Comparison of ENCODE assay signal across 11 cellular contexts in the genomic region with DNA sequence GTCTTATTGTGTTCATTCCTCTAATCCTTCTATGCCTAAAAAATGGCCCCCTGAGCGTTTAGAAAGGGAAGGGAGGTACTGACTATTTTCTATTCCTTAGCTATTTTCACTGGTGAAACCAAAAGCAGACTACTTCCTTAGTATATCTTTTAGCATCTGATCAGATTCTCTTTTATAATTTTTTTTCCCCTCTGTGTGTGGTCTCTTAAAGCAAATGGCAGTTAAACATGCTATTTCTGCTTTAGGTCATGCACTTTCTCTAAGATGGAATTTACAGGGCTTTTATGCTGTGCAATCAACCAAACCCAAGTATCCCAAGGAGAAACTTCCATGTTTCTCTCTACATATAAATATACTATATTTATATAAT. TPM values are rescaled to one million over a fixed set of nuclear protein-coding genes. Genes with fewer than 3 reads are reported as not detected.
DNase-seq lines count a peak whose midpoint lies in the region; ATAC-seq and TF ChIP-seq lines count a peak whose summit lies in the region.
"Had no signal": no experiment of that assay in that cellular context is flagged by ENCODE, and none has a peak within 500 bp of the region (broad histone marks: within the 10 kb centered on the region; RNA-seq: fewer than 3 reads in every experiment).

No MANE protein-coding gene starts in this region.

- H3K27me3 ChIP-seq in HL-60 (ENCODE audit: insufficient read depth, poor library complexity, severe bottlenecking): no peaks in the 10 kb centered on the region
- no peaks in the 10 kb centered on the region for H3K27me3 ChIP-seq in hepatocyte

- DNase-seq in HL-60 (ENCODE audit: low read depth in 1 of 2, low spot score in 1 of 2) (no peak), T-cell (no peak), hepatocyte (ENCODE audit: low spot score) (no peak), middle frontal gyrus (ENCODE audit: extremely low spot score, low spot score) (no peak), HuH-7.5 (ENCODE audit: low spot score) (no peak)
- no peak for DNase-seq in activated CD4-positive, alpha-beta memory T cell treated with anti-CD3 and anti-CD28 coated beads for 36 hours
- DNase-seq: activated CD4-positive, CD25-positive, alpha-beta regulatory T cell; head of caudate nucleus; NCI-H1048 had no signal

- no peaks in the 10 kb centered on the region for H3K9me2 ChIP-seq in hepatocyte (replicated peaks; ENCODE audit: insufficient read depth)

- no peaks in the 10 kb centered on the region for H3K27me3 Mint-ChIP-seq in T-cell
- H3K27me3 Mint-ChIP-seq in activated CD4-positive, alpha-beta memory T cell treated with anti-CD3 and anti-CD28 coated beads for 36 hours: no peaks in the 10 kb centered on the region

- H3K36me3 Mint-ChIP-seq in T-cell: no peaks in the 10 kb centered on the region
- H3K36me3 Mint-ChIP-seq in activated CD4-positive, alpha-beta memory T cell treated with anti-CD3 and anti-CD28 coated beads for 36 hours: no peaks in the 10 kb centered on the region

- POLR2A ChIA-PET in T-cell (lab: Charles Lee): interaction anchor here (0.7 to 1.3 kb wide), 2 partner anchors 9 to 88 kb away, joined by 3 read pairs; partner anchors contain the start of gene ITM2B (in 1 of the 2)
- POLR2A ChIA-PET in activated CD4-positive, alpha-beta memory T cell treated with anti-CD3 and anti-CD28 coated beads for 36 hours (lab: Charles Lee): interaction anchor here (0.7 to 4.2 kb wide), 3 partner anchors 10 to 13 kb away, joined by 3 to 21 read pairs (median 3); partner anchors contain the start of gene ITM2B

- peak overlapping the region; percentile 4 for H2AFZ ChIP-seq in hepatocyte

- peaks cover 0 to 4% (median 0%) of the 10 kb centered on the region in 3 donors for H3K9me3 Mint-ChIP-seq in T-cell
- H3K9me3 Mint-ChIP-seq in activated CD4-positive, alpha-beta memory T cell treated with anti-CD3 and anti-CD28 coated beads for 36 hours: peaks cover 2% of the 10 kb centered on the region

- H3K79me2 ChIP-seq in hepatocyte: no peaks in the 10 kb centered on the region

- ATAC-seq in T-cell (replicated peaks in 1 of 4) (peak in 1 of 4 experiments; percentile 54), HG03139 (IDR thresholded peaks at IDR 0.05; ENCODE audit: unreplicated experiment) (no peak)

- CTCF ChIA-PET in T-cell (lab: Charles Lee): interaction anchor here in 1 of 2 donors (0.6 to 1.0 kb wide), 2 partner anchors 20 to 128 kb away, joined by 3 read pairs; partner anchors contain the start of gene MED4
- CTCF ChIA-PET in activated CD4-positive, alpha-beta memory T cell treated with anti-CD3 and anti-CD28 coated beads for 36 hours (lab: Charles Lee): interaction anchor here (0.8 kb wide), 1 partner anchor 94 kb away, joined by 3 read pairs; no protein-coding TSS in a partner anchor

- H3K27ac ChIP-seq in HL-60 (replicated peaks) (peak overlapping the region; percentile 41), hepatocyte (peak overlapping the region; percentile 73), skin epidermis (peak overlapping the region in 17 of 21 experiments; percentile 43 to 92 (median 66))

- H3K9me3 ChIP-seq in hepatocyte (ENCODE audit: low read depth): no peaks in the 10 kb centered on the region

- intact Hi-C loops in activated CD4-positive, alpha-beta memory T cell treated with anti-CD3 and anti-CD28 coated beads for 36 hours (cut with micrococcal nuclease): no loop called here

- H3K36me3 ChIP-seq in hepatocyte (replicated peaks; ENCODE audit: insufficient read depth, low read depth): no peaks in the 10 kb centered on the region

- no peaks in the 10 kb centered on the region for H4K20me1 ChIP-seq in hepatocyte (ENCODE audit: insufficient read depth, poor library complexity, severe bottlenecking)

- peaks cover 7% of the 10 kb centered on the region for H3K4me1 ChIP-seq in hepatocyte (ENCODE audit: insufficient read depth)

- TF ChIP-seq CTCF in HL-60 (IDR thresholded peaks at IDR 0.05; ENCODE audit: insufficient read depth, low read length) (no peak), hepatocyte (IDR thresholded peaks at IDR 0.05; ENCODE audit: poor library complexity) (no peak)

- WGBS in hepatocyte (ENCODE audit: low lambda C conversion rate, missing lambda C conversion rate): 55% methylated on average over 1 of the region's 1 CpG

- peak overlapping the region; percentile 98 to 99 for H3K27ac Mint-ChIP-seq in T-cell
- no peak overlapping the region for H3K27ac Mint-ChIP-seq in activated CD4-positive, alpha-beta memory T cell treated with anti-CD3 and anti-CD28 coated beads for 36 hours

- H3K4me3 Mint-ChIP-seq in T-cell: peak overlapping the region; percentile 53 to 69 (median 66)
- no peak overlapping the region for H3K4me3 Mint-ChIP-seq in activated CD4-positive, alpha-beta memory T cell treated with anti-CD3 and anti-CD28 coated beads for 36 hours

- H3K4me1 Mint-ChIP-seq in T-cell: peaks cover 66 to 78% (median 68%) of the 10 kb centered on the region in 3 donors
- peaks cover 50% of the 10 kb centered on the region for H3K4me1 Mint-ChIP-seq in activated CD4-positive, alpha-beta memory T cell treated with anti-CD3 and anti-CD28 coated beads for 36 hours (ENCODE audit: low read depth)

- peak overlapping the region; percentile 57 for H3K4me2 ChIP-seq in hepatocyte

- H3K4me3 ChIP-seq in HL-60 (replicated peaks; ENCODE audit: insufficient read depth, low read length): no peak overlapping the region
- H3K4me3 ChIP-seq in hepatocyte: no peak overlapping the region
- H3K4me3 ChIP-seq in skin epidermis: peak overlapping the region in 2 of 7 experiments; percentile 9 to 20

RNA-seq across cellular contexts. Expression of gene ITM2B, which starts 10.0 kb away (rescaled TPM):
- total RNA-seq in T-cell: 100 to 1,000 TPM; 347 to 539 (median 452) TPM
- total RNA-seq in hepatocyte: 438 and 449 TPM in 2 replicates
- polyA plus RNA-seq in hepatocyte: 572 and 588 TPM in 2 replicates
- 10 to 100 TPM; 87.6 to 92.6 TPM for total RNA-seq in activated CD4-positive, alpha-beta memory T cell treated with anti-CD3 and anti-CD28 coated beads for 36 hours
